ENCODE assay signal across 1 cellular context in genomic region chr7:100130608-100131453, GRCh38.
TF ChIP-seq lines count a peak whose summit lies in the region.

No MANE protein-coding gene starts in this region.

TF ChIP-seq in K562, 482 proteins besides CTCF, POLR2A, EP300 and RAD21 (continued from another document):
- TF ChIP-seq, protein P1, sequence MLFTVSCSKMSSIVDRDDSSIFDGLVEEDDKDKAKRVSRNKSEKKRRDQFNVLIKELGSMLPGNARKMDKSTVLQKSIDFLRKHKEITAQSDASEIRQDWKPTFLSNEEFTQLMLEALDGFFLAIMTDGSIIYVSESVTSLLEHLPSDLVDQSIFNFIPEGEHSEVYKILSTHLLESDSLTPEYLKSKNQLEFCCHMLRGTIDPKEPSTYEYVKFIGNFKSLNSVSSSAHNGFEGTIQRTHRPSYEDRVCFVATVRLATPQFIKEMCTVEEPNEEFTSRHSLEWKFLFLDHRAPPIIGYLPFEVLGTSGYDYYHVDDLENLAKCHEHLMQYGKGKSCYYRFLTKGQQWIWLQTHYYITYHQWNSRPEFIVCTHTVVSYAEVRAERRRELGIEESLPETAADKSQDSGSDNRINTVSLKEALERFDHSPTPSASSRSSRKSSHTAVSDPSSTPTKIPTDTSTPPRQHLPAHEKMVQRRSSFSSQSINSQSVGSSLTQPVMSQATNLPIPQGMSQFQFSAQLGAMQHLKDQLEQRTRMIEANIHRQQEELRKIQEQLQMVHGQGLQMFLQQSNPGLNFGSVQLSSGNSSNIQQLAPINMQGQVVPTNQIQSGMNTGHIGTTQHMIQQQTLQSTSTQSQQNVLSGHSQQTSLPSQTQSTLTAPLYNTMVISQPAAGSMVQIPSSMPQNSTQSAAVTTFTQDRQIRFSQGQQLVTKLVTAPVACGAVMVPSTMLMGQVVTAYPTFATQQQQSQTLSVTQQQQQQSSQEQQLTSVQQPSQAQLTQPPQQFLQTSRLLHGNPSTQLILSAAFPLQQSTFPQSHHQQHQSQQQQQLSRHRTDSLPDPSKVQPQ (CRISPR knock-in tag; IDR thresholded peaks at IDR 0.05; ENCODE audit: borderline replicate concordance) = no peak
- TF ChIP-seq ZNF140 (CRISPR knock-in tag; IDR thresholded peaks at IDR 0.05) = no peak
- no peak for TF ChIP-seq STAT5B (CRISPR knock-in tag; IDR thresholded peaks at IDR 0.05)
- no peak for TF ChIP-seq FUS (optimal IDR thresholded peaks at IDR 0.05; ENCODE audit: low read depth, low read length)
- no peak for TF ChIP-seq ZNF740 (CRISPR knock-in tag; IDR thresholded peaks at IDR 0.05)
- TF ChIP-seq ZNF740 (tag; IDR thresholded peaks at IDR 0.05) = no peak
- TF ChIP-seq ZNF830 (CRISPR knock-in tag; IDR thresholded peaks at IDR 0.05) = no peak
- TF ChIP-seq SRSF3 (IDR thresholded peaks at IDR 0.05; ENCODE audit: insufficient read depth, low read length) = no peak
- 0 out of 2 replicates have a peak, but pooled peaks have one; percentile 35 for TF ChIP-seq ZNF41 (CRISPR knock-in tag; conservative IDR thresholded peaks at IDR 0.05)
- TF ChIP-seq, protein P2, sequence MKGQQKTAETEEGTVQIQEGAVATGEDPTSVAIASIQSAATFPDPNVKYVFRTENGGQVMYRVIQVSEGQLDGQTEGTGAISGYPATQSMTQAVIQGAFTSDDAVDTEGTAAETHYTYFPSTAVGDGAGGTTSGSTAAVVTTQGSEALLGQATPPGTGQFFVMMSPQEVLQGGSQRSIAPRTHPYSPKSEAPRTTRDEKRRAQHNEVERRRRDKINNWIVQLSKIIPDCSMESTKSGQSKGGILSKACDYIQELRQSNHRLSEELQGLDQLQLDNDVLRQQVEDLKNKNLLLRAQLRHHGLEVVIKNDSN (CRISPR knock-in tag; IDR thresholded peaks at IDR 0.05) = peak; percentile 58
- TF ChIP-seq ZNF124 (CRISPR knock-in tag; IDR thresholded peaks at IDR 0.05) = no peak
- TF ChIP-seq, protein P3, sequence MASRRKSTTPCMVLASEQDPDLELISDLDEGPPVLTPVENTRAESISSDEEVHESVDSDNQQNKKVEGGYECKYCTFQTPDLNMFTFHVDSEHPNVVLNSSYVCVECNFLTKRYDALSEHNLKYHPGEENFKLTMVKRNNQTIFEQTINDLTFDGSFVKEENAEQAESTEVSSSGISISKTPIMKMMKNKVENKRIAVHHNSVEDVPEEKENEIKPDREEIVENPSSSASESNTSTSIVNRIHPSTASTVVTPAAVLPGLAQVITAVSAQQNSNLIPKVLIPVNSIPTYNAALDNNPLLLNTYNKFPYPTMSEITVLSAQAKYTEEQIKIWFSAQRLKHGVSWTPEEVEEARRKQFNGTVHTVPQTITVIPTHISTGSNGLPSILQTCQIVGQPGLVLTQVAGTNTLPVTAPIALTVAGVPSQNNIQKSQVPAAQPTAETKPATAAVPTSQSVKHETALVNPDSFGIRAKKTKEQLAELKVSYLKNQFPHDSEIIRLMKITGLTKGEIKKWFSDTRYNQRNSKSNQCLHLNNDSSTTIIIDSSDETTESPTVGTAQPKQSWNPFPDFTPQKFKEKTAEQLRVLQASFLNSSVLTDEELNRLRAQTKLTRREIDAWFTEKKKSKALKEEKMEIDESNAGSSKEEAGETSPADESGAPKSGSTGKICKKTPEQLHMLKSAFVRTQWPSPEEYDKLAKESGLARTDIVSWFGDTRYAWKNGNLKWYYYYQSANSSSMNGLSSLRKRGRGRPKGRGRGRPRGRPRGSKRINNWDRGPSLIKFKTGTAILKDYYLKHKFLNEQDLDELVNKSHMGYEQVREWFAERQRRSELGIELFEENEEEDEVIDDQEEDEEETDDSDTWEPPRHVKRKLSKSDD (conservative IDR thresholded peaks at IDR 0.05; ENCODE audit: low read length) = no peak
- no peak for TF ChIP-seq ZNF589 (CRISPR knock-in tag; IDR thresholded peaks at IDR 0.05; ENCODE audit: low read depth)
- no peak for TF ChIP-seq DLX4 (CRISPR knock-in tag; IDR thresholded peaks at IDR 0.05)
- TF ChIP-seq KAT7 (CRISPR knock-in tag; IDR thresholded peaks at IDR 0.05; ENCODE audit: borderline replicate concordance) = no peak
- no peak for TF ChIP-seq ZNF639 (CRISPR knock-in tag; conservative IDR thresholded peaks at IDR 0.05 in 1 of 2, IDR thresholded peaks at IDR 0.05 in 1 of 2)
- no peak for TF ChIP-seq ZNF57 (CRISPR knock-in tag; IDR thresholded peaks at IDR 0.05)
- TF ChIP-seq NCOA4 (IDR thresholded peaks at IDR 0.05; ENCODE audit: partially characterized antibody) = no peak
- no peak for TF ChIP-seq OTX1 (CRISPR knock-in tag; IDR thresholded peaks at IDR 0.05)
- peak; percentile 81 for TF ChIP-seq ZNF121 (CRISPR knock-in tag; conservative IDR thresholded peaks at IDR 0.05)
- TF ChIP-seq ELK3 (CRISPR knock-in tag; IDR thresholded peaks at IDR 0.05) = no peak
- no peak for TF ChIP-seq GATA2 (CRISPR knock-in tag; IDR thresholded peaks at IDR 0.05)
- peak in 1 of 2 experiments; percentile 28; a peak in 1 of 4 replicates for TF ChIP-seq TRIM24 (IDR thresholded peaks at IDR 0.05)
- TF ChIP-seq ZNF3 (CRISPR knock-in tag; IDR thresholded peaks at IDR 0.05) = no peak
- no peak for TF ChIP-seq CHD2 (IDR thresholded peaks at IDR 0.05; ENCODE audit: low read depth, low read length)
- peak; percentile 34; the same call in 1 of the 2 replicates for TF ChIP-seq GABPB1 (CRISPR knock-in tag; IDR thresholded peaks at IDR 0.05)
- peak; percentile 67; the same call in 1 of the 2 replicates for TF ChIP-seq NR4A1 (CRISPR knock-in tag; IDR thresholded peaks at IDR 0.05)
- no peak for TF ChIP-seq NR4A1 (tag; IDR thresholded peaks at IDR 0.05)
- no peak for TF ChIP-seq RUNX1 (IDR thresholded peaks at IDR 0.05; ENCODE audit: low read depth)
- peak; percentile 65 for TF ChIP-seq ARHGAP35 (IDR thresholded peaks at IDR 0.05; ENCODE audit: partially characterized antibody)
- no peak for TF ChIP-seq SPI1 (IDR thresholded peaks at IDR 0.05; ENCODE audit: borderline replicate concordance, low read depth, low read length)
- TF ChIP-seq NCOA6 (IDR thresholded peaks at IDR 0.05) = no peak
- 0 out of 2 replicates have a peak, but pooled peaks have one; percentile 16 for TF ChIP-seq TAL1 (IDR thresholded peaks at IDR 0.05)
- TF ChIP-seq FIP1L1 (IDR thresholded peaks at IDR 0.05; ENCODE audit: low read depth, low read length, poor library complexity, severe bottlenecking) = no peak
- TF ChIP-seq ZNF12 (CRISPR knock-in tag; IDR thresholded peaks at IDR 0.05) = no peak
- TF ChIP-seq CREB1 (IDR thresholded peaks at IDR 0.05) = no peak
- TF ChIP-seq CREB1 (CRISPR knock-in tag; IDR thresholded peaks at IDR 0.05) = no peak
- TF ChIP-seq ARID3B (CRISPR knock-in tag; IDR thresholded peaks at IDR 0.05; ENCODE audit: borderline replicate concordance) = no peak
- peak; percentile 98 for TF ChIP-seq RBM39 (optimal IDR thresholded peaks at IDR 0.05; ENCODE audit: low read depth, low read length)
- TF ChIP-seq BRCA1 (IDR thresholded peaks at IDR 0.05) = no peak
- TF ChIP-seq BRCA1 (CRISPR knock-in tag; IDR thresholded peaks at IDR 0.05) = no peak
- no peak for TF ChIP-seq EWSR1 (IDR thresholded peaks at IDR 0.05; ENCODE audit: borderline replicate concordance, low read depth, partially characterized antibody)
- TF ChIP-seq SOX6 (IDR thresholded peaks at IDR 0.05) = no peak
- TF ChIP-seq GTF2E2 (tag; IDR thresholded peaks at IDR 0.05) = no peak
- TF ChIP-seq, protein P4, sequence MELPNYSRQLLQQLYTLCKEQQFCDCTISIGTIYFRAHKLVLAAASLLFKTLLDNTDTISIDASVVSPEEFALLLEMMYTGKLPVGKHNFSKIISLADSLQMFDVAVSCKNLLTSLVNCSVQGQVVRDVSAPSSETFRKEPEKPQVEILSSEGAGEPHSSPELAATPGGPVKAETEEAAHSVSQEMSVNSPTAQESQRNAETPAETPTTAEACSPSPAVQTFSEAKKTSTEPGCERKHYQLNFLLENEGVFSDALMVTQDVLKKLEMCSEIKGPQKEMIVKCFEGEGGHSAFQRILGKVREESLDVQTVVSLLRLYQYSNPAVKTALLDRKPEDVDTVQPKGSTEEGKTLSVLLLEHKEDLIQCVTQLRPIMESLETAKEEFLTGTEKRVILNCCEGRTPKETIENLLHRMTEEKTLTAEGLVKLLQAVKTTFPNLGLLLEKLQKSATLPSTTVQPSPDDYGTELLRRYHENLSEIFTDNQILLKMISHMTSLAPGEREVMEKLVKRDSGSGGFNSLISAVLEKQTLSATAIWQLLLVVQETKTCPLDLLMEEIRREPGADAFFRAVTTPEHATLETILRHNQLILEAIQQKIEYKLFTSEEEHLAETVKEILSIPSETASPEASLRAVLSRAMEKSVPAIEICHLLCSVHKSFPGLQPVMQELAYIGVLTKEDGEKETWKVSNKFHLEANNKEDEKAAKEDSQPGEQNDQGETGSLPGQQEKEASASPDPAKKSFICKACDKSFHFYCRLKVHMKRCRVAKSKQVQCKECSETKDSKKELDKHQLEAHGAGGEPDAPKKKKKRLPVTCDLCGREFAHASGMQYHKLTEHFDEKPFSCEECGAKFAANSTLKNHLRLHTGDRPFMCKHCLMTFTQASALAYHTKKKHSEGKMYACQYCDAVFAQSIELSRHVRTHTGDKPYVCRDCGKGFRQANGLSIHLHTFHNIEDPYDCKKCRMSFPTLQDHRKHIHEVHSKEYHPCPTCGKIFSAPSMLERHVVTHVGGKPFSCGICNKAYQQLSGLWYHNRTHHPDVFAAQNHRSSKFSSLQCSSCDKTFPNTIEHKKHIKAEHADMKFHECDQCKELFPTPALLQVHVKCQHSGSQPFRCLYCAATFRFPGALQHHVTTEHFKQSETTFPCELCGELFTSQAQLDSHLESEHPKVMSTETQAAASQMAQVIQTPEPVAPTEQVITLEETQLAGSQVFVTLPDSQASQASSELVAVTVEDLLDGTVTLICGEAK (IDR thresholded peaks at IDR 0.05) = peak; percentile 31; the same call in 1 of the 2 replicates
- TF ChIP-seq, protein P4 (CRISPR knock-in tag; IDR thresholded peaks at IDR 0.05) = no peak
